26 cellular contexts compared by ENCODE assay signal in genomic region chr17:50495918-50496317, GRCh38. TPM values are rescaled to one million over a fixed set of nuclear protein-coding genes. Genes with fewer than 3 reads are reported as not detected.
DNase-seq lines count a peak whose midpoint lies in the region; TF ChIP-seq lines count a peak whose summit lies in the region.
"Had no signal": no experiment of that assay in that cellular context is flagged by ENCODE, and none has a peak within 500 bp of the region (broad histone marks: within the 10 kb centered on the region; RNA-seq: fewer than 3 reads in every experiment).

No MANE protein-coding gene starts in this region.

- H3K36me3 Mint-ChIP-seq in endodermal cell (ENCODE audit: low read depth), result no peaks in the 10 kb centered on the region
- H3K36me3 Mint-ChIP-seq: WTC11 had no signal

- no peaks in the 10 kb centered on the region for H3K9me2 ChIP-seq in Karpas-422 (replicated peaks; ENCODE audit: insufficient read depth, low read length)

- H3K4me3 ChIP-seq in AG10803 (ENCODE audit: low read length) (no peak overlapping the region), endodermal cell (ENCODE audit: low read length) (no peak overlapping the region), Karpas-422 (ENCODE audit: low read length) (no peak overlapping the region), H7 (ENCODE audit: insufficient read depth, low read depth, low read length) (no peak overlapping the region)
- H3K4me3 ChIP-seq: gastrocnemius medialis, GM23338, lower lobe of right lung, psoas muscle, skin epidermis had no signal

- H3K9me3 Mint-ChIP-seq in endodermal cell, result no peaks in the 10 kb centered on the region
- H3K9me3 Mint-ChIP-seq: activated T-helper 17 cell treated with anti-CD3 and anti-CD28 coated beads, Interleukin-2, amount 50 U/mL, for 72 hours; GM23338; WTC11 had no signal

- no peak overlapping the region for H3K4me2 ChIP-seq in Karpas-422 (ENCODE audit: low read depth, low read length, poor library complexity, severe bottlenecking)
- H3K4me2 ChIP-seq: GM23338 had no signal

- no peak overlapping the region for H3K9ac ChIP-seq in endodermal cell (ENCODE audit: extremely low read depth, low read length, poor library complexity, severe bottlenecking)
- H3K9ac ChIP-seq in Karpas-422 (ENCODE audit: low read length), result no peak overlapping the region

- 95 to 97% methylated on average over 8 of the region's 8 CpGs for WGBS in endodermal cell (ENCODE audit: insufficient coverage in 1 of 2, insufficient read length in 1 of 2), 2 experiments

- in situ Hi-C loops in GM13977 (cut with MboI; ENCODE audit: low pct_unique_long_range_greater_than_20kb, low sequenced_read_pairs, unreplicated experiment), result no loop called here

- H3K4me3 Mint-ChIP-seq in endodermal cell, result no peak overlapping the region
- H3K4me3 Mint-ChIP-seq: activated naive CD8-positive, alpha-beta T cell; activated T-helper 17 cell treated with anti-CD3 and anti-CD28 coated beads, Interleukin-2, amount 50 U/mL, for 72 hours; GM23338; WTC11 had no signal

- H4K20me1 ChIP-seq in Karpas-422 (ENCODE audit: insufficient read depth, low read depth, low read length), result no peaks in the 10 kb centered on the region

- no peak overlapping the region for H3K27ac ChIP-seq in endodermal cell (ENCODE audit: low read depth, low read length)
- no peak overlapping the region for H3K27ac ChIP-seq in Karpas-422 (ENCODE audit: low read length)
- H3K27ac ChIP-seq: gastrocnemius medialis, lower lobe of right lung, psoas muscle, skin epidermis had no signal

- H3K4me1 ChIP-seq in endodermal cell (ENCODE audit: control insufficient read depth, insufficient read depth, low read length), result no peaks in the 10 kb centered on the region
- peaks cover 21% of the 10 kb centered on the region for H3K4me1 ChIP-seq in Karpas-422 (ENCODE audit: low read length)
- H3K4me1 ChIP-seq: BE2C, gastrocnemius medialis, lower lobe of right lung, psoas muscle had no signal

- no peaks in the 10 kb centered on the region for H3K27me3 Mint-ChIP-seq in endodermal cell (ENCODE audit: insufficient read depth)
- H3K27me3 Mint-ChIP-seq: activated naive CD8-positive, alpha-beta T cell; activated T-helper 17 cell treated with anti-CD3 and anti-CD28 coated beads, Interleukin-2, amount 50 U/mL, for 72 hours had no signal

- no peak for TF ChIP-seq CTCF in AG10803 (conservative IDR thresholded peaks at IDR 0.05; ENCODE audit: low read length)
- TF ChIP-seq CTCF in endodermal cell (conservative IDR thresholded peaks at IDR 0.05), result no peak
- no peak for TF ChIP-seq CTCF in GM13977 (IDR thresholded peaks at IDR 0.05; ENCODE audit: extremely low read depth, insufficient read depth, missing control alignments)

- no peaks in the 10 kb centered on the region for H3K4me1 Mint-ChIP-seq in endodermal cell
- H3K4me1 Mint-ChIP-seq: activated T-helper 17 cell treated with anti-CD3 and anti-CD28 coated beads, Interleukin-2, amount 50 U/mL, for 72 hours; GM23338; WTC11 had no signal

- H3K36me3 ChIP-seq in endodermal cell (ENCODE audit: control insufficient read depth, insufficient read depth, low read length) (no peaks in the 10 kb centered on the region), Karpas-422 (ENCODE audit: insufficient read depth, low read length) (no peaks in the 10 kb centered on the region), H7 (replicated peaks; ENCODE audit: control insufficient read depth, insufficient read depth, low read length) (no peaks in the 10 kb centered on the region)
- H3K36me3 ChIP-seq: BE2C, gastrocnemius medialis, lower lobe of right lung had no signal

- no peaks in the 10 kb centered on the region for H3K79me2 ChIP-seq in Karpas-422 (ENCODE audit: low read length)

- no peak overlapping the region for H2AFZ ChIP-seq in Karpas-422 (ENCODE audit: low read length)
- H2AFZ ChIP-seq: GM23338 had no signal

- H3K27ac Mint-ChIP-seq in endodermal cell, result no peak overlapping the region
- H3K27ac Mint-ChIP-seq: activated naive CD8-positive, alpha-beta T cell; activated T-helper 17 cell treated with anti-CD3 and anti-CD28 coated beads, Interleukin-2, amount 50 U/mL, for 72 hours; GM23338; WTC11 had no signal

- peak; percentile 43 for DNase-seq in AG10803 (ENCODE audit: low read depth)
- DNase-seq in NCI-H226, result peak; percentile 61
- DNase-seq in endodermal cell, result peak; percentile 29
- no peak for DNase-seq in Karpas-422
- no peak for DNase-seq in H7
- no peak for DNase-seq in GM13977 (ENCODE audit: low spot score)
- DNase-seq: BE2C; cerebellar nuclear complex; DMS79; erythroblast; gastrocnemius medialis; lower lobe of right lung; NCI-H146; NCI-H524 treated with DMSO at 0.1 percent for 48 hours; RPMI8226; stimulated activated CD4-positive, alpha-beta T cell treated with anti-CD3 and anti-CD28 coated beads, Interleukin-1b, Interleukin-23, amount 100 ng/mL, for 48 hours; substantia nigra; T-helper 9 cell had no signal

- no peaks in the 10 kb centered on the region for H3K9me3 ChIP-seq in endodermal cell (ENCODE audit: control insufficient read depth, low read length)
- no peaks in the 10 kb centered on the region for H3K9me3 ChIP-seq in Karpas-422 (ENCODE audit: low read length)
- H3K9me3 ChIP-seq: BE2C, gastrocnemius medialis, lower lobe of right lung, psoas muscle had no signal

- H3K27me3 ChIP-seq in endodermal cell (ENCODE audit: control insufficient read depth, insufficient read depth, low read length, poor library complexity, severe bottlenecking) (no peaks in the 10 kb centered on the region), Karpas-422 (ENCODE audit: low read length) (no peaks in the 10 kb centered on the region), H7 (ENCODE audit: control insufficient read depth, insufficient read depth, low read length) (no peaks in the 10 kb centered on the region)
- H3K27me3 ChIP-seq: BE2C, gastrocnemius medialis had no signal

RNA-seq across cellular contexts. Expression of gene MYCBPAP, which starts 12.3 kb away (rescaled TPM):
- total RNA-seq in endodermal cell, result 1 to 10 TPM; 3.5 to 7.1 TPM
- polyA plus RNA-seq in endodermal cell (2013, experiment 1 of 2), result 2.6 TPM
- 1.6 TPM for polyA plus RNA-seq in endodermal cell (2013, experiment 2 of 2)
- 2.0 and 2.5 TPM in 2 replicates for total RNA-seq in Karpas-422 (2014; rRNA removed; shearing (Covaris generic); ENCODE audit: low replicate concordance)
- 0.62 and 3.2 TPM in 2 replicates for total RNA-seq in H7 (2014; rRNA removed; shearing (Covaris generic))
- total RNA-seq: gastrocnemius medialis had no signal

RNA-seq across cellular contexts. Expression of gene RSAD1, which starts 17.3 kb away (rescaled TPM):
- total RNA-seq in endodermal cell, result 10 to 100 TPM; 26.6 to 35.8 TPM
- polyA plus RNA-seq in endodermal cell (2013, experiment 1 of 2), result 32.2 TPM
- 25.3 TPM for polyA plus RNA-seq in endodermal cell (2013, experiment 2 of 2)
- total RNA-seq in Karpas-422 (2014; rRNA removed; shearing (Covaris generic); ENCODE audit: low replicate concordance), result 15.4 and 41.3 TPM in 2 replicates
- 28.4 and 38.1 TPM in 2 replicates for total RNA-seq in H7 (2014; rRNA removed; shearing (Covaris generic))

RNA-seq across cellular contexts. Expression of gene CHAD, which starts 27.2 kb away (rescaled TPM):
- under 1 TPM in 1 of 2 donors, not detected in 1; 0.15 TPM for total RNA-seq in endodermal cell
- not detected for polyA plus RNA-seq in endodermal cell (2013, experiment 1 of 2)
- polyA plus RNA-seq in endodermal cell (2013, experiment 2 of 2), result 0.17 TPM
- not detected in 2 replicates for total RNA-seq in Karpas-422 (2014; rRNA removed; shearing (Covaris generic); ENCODE audit: low replicate concordance)
- total RNA-seq in H7 (2014; rRNA removed; shearing (Covaris generic)), result not detected in 2 replicates
- total RNA-seq: activated T-helper 17 cell treated with anti-CD3 and anti-CD28 coated beads, Interleukin-2, amount 50 U/mL, for 72 hours; GM23338; lower lobe of right lung; ureter had no signal
- polyA plus RNA-seq: keratinocyte had no signal

RNA-seq across cellular contexts. Expression of gene EPN3, which starts 36.6 kb away (rescaled TPM):
- total RNA-seq in endodermal cell, result under 1 TPM in 1 of 2 donors, not detected in 1; 0.66 TPM
- 0.21 TPM for polyA plus RNA-seq in endodermal cell (2013, experiment 1 of 2)
- not detected for polyA plus RNA-seq in endodermal cell (2013, experiment 2 of 2)
- total RNA-seq in Karpas-422 (2014; rRNA removed; shearing (Covaris generic); ENCODE audit: low replicate concordance), result not detected in 2 replicates
- total RNA-seq in H7 (2014; rRNA removed; shearing (Covaris generic)), result 0.07 and 0.87 TPM in 2 replicates
- total RNA-seq: activated T-helper 17 cell treated with anti-CD3 and anti-CD28 coated beads, Interleukin-2, amount 50 U/mL, for 72 hours; gastrocnemius medialis had no signal

RNA-seq across cellular contexts. Expression of gene SPATA20, which starts 51.1 kb away (rescaled TPM):
- 10 to 100 TPM; 40.4 to 40.5 TPM for total RNA-seq in endodermal cell
- 22.2 TPM for polyA plus RNA-seq in endodermal cell (2013, experiment 1 of 2)
- 21.2 TPM for polyA plus RNA-seq in endodermal cell (2013, experiment 2 of 2)
- total RNA-seq in Karpas-422 (2014; rRNA removed; shearing (Covaris generic); ENCODE audit: low replicate concordance), result 38.8 and 76.8 TPM in 2 replicates
- total RNA-seq in H7 (2014; rRNA removed; shearing (Covaris generic)), result 31.0 and 42.6 TPM in 2 replicates

Comparison
In these comparisons a context has a peak if more than half of its experiments do, and no peak if none do; other contexts are left out.
1. DNase-seq: peak in AG10803 (single experiment), NCI-H226 (single experiment) and endodermal cell (single experiment); none in Karpas-422 (single experiment), H7 (single experiment) and GM13977 (single experiment).